Comparison of ENCODE assay signal across 1 cellular context in genomic region chr12:42552822-42553221, GRCh38.
TF ChIP-seq lines count a peak whose summit lies in the region.

No MANE protein-coding gene starts in this region.

TF ChIP-seq in GM23338, 12 proteins besides CTCF, POLR2A, EP300 and RAD21:
- TF ChIP-seq ZNF462 (CRISPR knock-in tag; IDR thresholded peaks at IDR 0.05) (no peak), EZH2phosphoT487 (IDR thresholded peaks at IDR 0.05; ENCODE audit: unreplicated experiment) (no peak), ETS1 (IDR thresholded peaks at IDR 0.05) (no peak), CREB1 (CRISPR knock-in tag; IDR thresholded peaks at IDR 0.05; ENCODE audit: low read depth) (no peak), STAT1 (IDR thresholded peaks at IDR 0.05; ENCODE audit: unreplicated experiment) (no peak), JUNB (IDR thresholded peaks at IDR 0.05; ENCODE audit: unreplicated experiment) (no peak), POLR2AphosphoS5 (IDR thresholded peaks at IDR 0.05; ENCODE audit: low read depth) (no peak), NANOG (IDR thresholded peaks at IDR 0.05; ENCODE audit: borderline replicate concordance) (no peak), ZNF114 (CRISPR knock-in tag; IDR thresholded peaks at IDR 0.05) (no peak), REST (IDR thresholded peaks at IDR 0.05; ENCODE audit: unreplicated experiment) (no peak), EZH2 (IDR thresholded peaks at IDR 0.05; ENCODE audit: low read depth, unreplicated experiment) (no peak), ZNF331 (CRISPR knock-in tag; IDR thresholded peaks at IDR 0.05; ENCODE audit: low read depth) (no peak)
TF ChIP-seq in GM23338: peak in this region for 0.
